ENCODE assay signal across 8 cellular contexts in genomic region chr10:123150229-123150985, GRCh38. TPM values are rescaled to one million over a fixed set of nuclear protein-coding genes. Genes with fewer than 3 reads are reported as not detected.
A peak's percentile ranks its signal among the peaks of the same experiment; 100 is the strongest.
DNase-seq lines count a peak whose midpoint lies in the region; ATAC-seq and TF ChIP-seq lines count a peak whose summit lies in the region.

No MANE protein-coding gene starts in this region.

- intact Hi-C loops in natural killer cell (cut with micrococcal nuclease), result no loop called here

- H3K27me3 ChIP-seq in BLaER1 treated with 17β-estradiol and CSF1 and Interleukin-3, amounts not matched to agents 10 nM and 100 nM, result peaks cover 82 to 84% (median 83%) of the 10 kb centered on the region in 11 experiments
- H3K27me3 ChIP-seq in HL-60 (ENCODE audit: insufficient read depth, poor library complexity, severe bottlenecking), result peaks cover 58% of the 10 kb centered on the region

- H3K9me3 Mint-ChIP-seq in natural killer cell, result no peaks in the 10 kb centered on the region

- no peak overlapping the region for H3K27ac ChIP-seq in BLaER1 treated with 17β-estradiol and CSF1 and Interleukin-3, amounts not matched to agents 10 nM and 100 nM
- H3K27ac ChIP-seq in HL-60 (replicated peaks), result no peak overlapping the region
- H3K27ac ChIP-seq in coronary artery, result no peak overlapping the region

- no peak for ATAC-seq in natural killer cell
- no peak for ATAC-seq in HG02759 (IDR thresholded peaks at IDR 0.05; ENCODE audit: unreplicated experiment)

- DNase-seq in HL-60 (ENCODE audit: low read depth in 1 of 2, low spot score in 1 of 2), result no peak
- DNase-seq in coronary artery (ENCODE audit: low spot score), result no peak
- no peak for DNase-seq in natural killer cell
- DNase-seq in RPMI8226, result no peak
- no peak for DNase-seq in NCI-H187 (lab: John Stamatoyannopoulos, UW)
- no peak for DNase-seq in NCI-H524 treated with DMSO at 0.1 percent for 48 hours (lab: John Stamatoyannopoulos, UW)

- H3K27ac Mint-ChIP-seq in natural killer cell, result no peak overlapping the region

- peak overlapping the region; percentile 66 to 99 (median 82) for H3K4me2 ChIP-seq in BLaER1 treated with 17β-estradiol and CSF1 and Interleukin-3, amounts not matched to agents 10 nM and 100 nM

- H3K27me3 Mint-ChIP-seq in natural killer cell (ENCODE audit: low read depth in 2 of 2), result peaks cover 43% of the 10 kb centered on the region in 2 donors

- H3K4me3 ChIP-seq in BLaER1 treated with 17β-estradiol and CSF1 and Interleukin-3, amounts not matched to agents 10 nM and 100 nM, result peak overlapping the region; percentile 41 to 64 (median 50)
- H3K4me3 ChIP-seq in HL-60 (replicated peaks; ENCODE audit: insufficient read depth, low read length) (peak overlapping the region; percentile 22; the same call in 1 of the 2 replicates), coronary artery (peak overlapping the region; percentile 70)

- no peaks in the 10 kb centered on the region for H3K36me3 Mint-ChIP-seq in natural killer cell

- peaks cover 25 to 31% of the 10 kb centered on the region in 2 donors for H3K4me1 Mint-ChIP-seq in natural killer cell

- peaks cover 5 to 73% (median 69%) of the 10 kb centered on the region in 11 experiments; a peak in 20 of 22 replicates for H4K20me1 ChIP-seq in BLaER1 treated with 17β-estradiol and CSF1 and Interleukin-3, amounts not matched to agents 10 nM and 100 nM

- H3K9ac ChIP-seq in BLaER1 treated with 17β-estradiol and CSF1 and Interleukin-3, amounts not matched to agents 10 nM and 100 nM, result no peak overlapping the region

- peak overlapping the region; percentile 31 for H3K4me3 Mint-ChIP-seq in natural killer cell

- peaks cover 0 to 7% (median 0%) of the 10 kb centered on the region in 11 experiments; a peak in 4 of 22 replicates for H3K9me3 ChIP-seq in BLaER1 treated with 17β-estradiol and CSF1 and Interleukin-3, amounts not matched to agents 10 nM and 100 nM (replicated peaks in 1 of 11)

- TF ChIP-seq CTCF in HL-60 (IDR thresholded peaks at IDR 0.05; ENCODE audit: insufficient read depth, low read length) (no peak), coronary artery (IDR thresholded peaks at IDR 0.05) (no peak), natural killer cell (IDR thresholded peaks at IDR 0.05) (no peak)

- H3K4me1 ChIP-seq in BLaER1 treated with 17β-estradiol and CSF1 and Interleukin-3, amounts not matched to agents 10 nM and 100 nM, result peaks cover 50 to 65% (median 62%) of the 10 kb centered on the region in 10 experiments

- H3K36me3 ChIP-seq in BLaER1 treated with 17β-estradiol and CSF1 and Interleukin-3, amounts not matched to agents 10 nM and 100 nM, result peaks cover 0 to 6% (median 2%) of the 10 kb centered on the region in 11 experiments; a peak in 10 of 22 replicates

RNA-seq across cellular contexts. Expression of gene HMX2, which starts 2.5 kb away (rescaled TPM):
- not detected for total RNA-seq in natural killer cell

RNA-seq across cellular contexts. Expression of gene BUB3, which starts 3.8 kb away (rescaled TPM):
- total RNA-seq in natural killer cell, result 100 to 1,000 TPM; 122 to 145 (median 125) TPM

RNA-seq across cellular contexts. Expression of gene HMX3, which starts 14.6 kb away (rescaled TPM):
- total RNA-seq in natural killer cell, result under 1 TPM in 1 of 3 donors, not detected in 2; 0.33 TPM
